Comparison of ENCODE assay signal across 20 cellular contexts in genomic region chr11:72014761-72015320, GRCh38. TPM values are rescaled to one million over a fixed set of nuclear protein-coding genes. Genes with fewer than 3 reads are reported as not detected.
A peak's percentile ranks its signal among the peaks of the same experiment; 100 is the strongest.
DNase-seq lines count a peak whose midpoint lies in the region; ATAC-seq, FAIRE-seq and TF ChIP-seq lines count a peak whose summit lies in the region.
"Had no signal": no experiment of that assay in that cellular context is flagged by ENCODE, and none has a peak within 500 bp of the region (broad histone marks: within the 10 kb centered on the region; RNA-seq: fewer than 3 reads in every experiment).

No MANE protein-coding gene starts in this region.

- H3K4me1 ChIP-seq in astrocyte (ENCODE audit: insufficient read depth, low read length): peaks cover 13% of the 10 kb centered on the region
- no peaks in the 10 kb centered on the region for H3K4me1 ChIP-seq in small intestine (ENCODE audit: control insufficient read depth in 2 of 2, insufficient read depth in 1 of 2, low read depth in 1 of 2, low read length in 1 of 2)
- H3K4me1 ChIP-seq: SJSA1 had no signal

- H3K9me3 ChIP-seq in astrocyte (ENCODE audit: insufficient read depth, low read depth, low read length) (no peaks in the 10 kb centered on the region), small intestine (ENCODE audit: control insufficient read depth, low read depth) (no peaks in the 10 kb centered on the region)
- H3K9me3 ChIP-seq: mucosa of descending colon, SJSA1, transverse colon had no signal

- no peak overlapping the region for H3K9ac ChIP-seq in astrocyte (ENCODE audit: low read length)

- no peaks in the 10 kb centered on the region for H3K4me1 Mint-ChIP-seq in activated T-cell treated with anti-CD3 and anti-CD28 coated beads, Interleukin-2, amount 50 U/mL, for 24 hours (ENCODE audit: low read depth)
- H3K4me1 Mint-ChIP-seq in astrocyte (ENCODE audit: low read depth, unreplicated experiment): peaks cover 3% of the 10 kb centered on the region
- H3K4me1 Mint-ChIP-seq in stimulated activated naive B cell treated with anti-CD40 and anti-IgM and Interleukin-4, amounts not matched to agents 10 μg/mL and 1 μg/mL and 100 μg/mL, for 72 hours: peaks cover 6 to 36% of the 10 kb centered on the region in 2 donors
- H3K4me1 Mint-ChIP-seq: activated naive CD8-positive, alpha-beta T cell treated with anti-CD3 and anti-CD28 coated beads, Interleukin-2, amount 10 ng/mL, durations not matched to agents 7 days and 5 days had no signal

- H3K4me3 ChIP-seq in astrocyte (ENCODE audit: insufficient read depth, low read depth, low read length) (no peak overlapping the region), small intestine (ENCODE audit: low read depth in 1 of 2, low read length in 2 of 2) (no peak overlapping the region)
- H3K4me3 ChIP-seq: mucosa of descending colon, SJSA1, transverse colon had no signal

- H3K27ac ChIP-seq in astrocyte (ENCODE audit: low read depth, low read length) (no peak overlapping the region), layer of hippocampus (ENCODE audit: low read depth, low read length) (peak overlapping the region; percentile 56), small intestine (ENCODE audit: low read depth in 1 of 2, low read length in 1 of 2) (no peak overlapping the region)
- H3K27ac ChIP-seq: SJSA1 had no signal

- no peak for FAIRE-seq in astrocyte (lab: Jason Lieb, UNC)
- FAIRE-seq in small intestine (lab: Jason Lieb, UNC): no peak
- FAIRE-seq: kidney had no signal

- H3K27ac Mint-ChIP-seq in activated T-cell treated with anti-CD3 and anti-CD28 coated beads, Interleukin-2, amount 50 U/mL, for 24 hours: peak overlapping the region; percentile 80
- no peak overlapping the region for H3K27ac Mint-ChIP-seq in astrocyte (ENCODE audit: unreplicated experiment)
- peak overlapping the region; percentile 76 for H3K27ac Mint-ChIP-seq in stimulated activated naive B cell treated with anti-CD40 and anti-IgM and Interleukin-4, amounts not matched to agents 10 μg/mL and 1 μg/mL and 100 μg/mL, for 72 hours

- H3K36me3 ChIP-seq in astrocyte (ENCODE audit: insufficient read depth, low read length) (peaks cover 66% of the 10 kb centered on the region), small intestine (ENCODE audit: control insufficient read depth in 2 of 2, insufficient read depth in 2 of 2, low read length in 2 of 2) (peaks cover 32 to 64% of the 10 kb centered on the region in 2 donors)

- ATAC-seq in stimulated activated naive B cell treated with anti-CD40 and anti-IgM and Interleukin-4, amounts not matched to agents 10 μg/mL and 1 μg/mL and 100 μg/mL, for 72 hours (replicated peaks): no peak
- ATAC-seq in HG03457 (IDR thresholded peaks at IDR 0.05; ENCODE audit: unreplicated experiment) (no peak), GM19455 (IDR thresholded peaks at IDR 0.05; ENCODE audit: unreplicated experiment) (no peak)

- H3K27me3 ChIP-seq in astrocyte (ENCODE audit: insufficient read depth, low read length) (no peaks in the 10 kb centered on the region), layer of hippocampus (ENCODE audit: control insufficient read depth, insufficient read depth, low read length) (no peaks in the 10 kb centered on the region), small intestine (ENCODE audit: control insufficient read depth in 2 of 2, insufficient read depth in 2 of 2, low read length in 2 of 2) (no peaks in the 10 kb centered on the region)
- H3K27me3 ChIP-seq: SJSA1, transverse colon had no signal

- no peaks in the 10 kb centered on the region for H3K9me3 Mint-ChIP-seq in activated T-cell treated with anti-CD3 and anti-CD28 coated beads, Interleukin-2, amount 50 U/mL, for 24 hours
- H3K9me3 Mint-ChIP-seq in astrocyte (ENCODE audit: unreplicated experiment): no peaks in the 10 kb centered on the region
- no peaks in the 10 kb centered on the region for H3K9me3 Mint-ChIP-seq in stimulated activated naive B cell treated with anti-CD40 and anti-IgM and Interleukin-4, amounts not matched to agents 10 μg/mL and 1 μg/mL and 100 μg/mL, for 72 hours
- H3K9me3 Mint-ChIP-seq: activated naive CD8-positive, alpha-beta T cell treated with anti-CD3 and anti-CD28 coated beads, Interleukin-2, amount 10 ng/mL, durations not matched to agents 7 days and 5 days had no signal

- H3K79me2 ChIP-seq in astrocyte (ENCODE audit: insufficient read depth, low read length): peaks cover 30% of the 10 kb centered on the region

- H3K27me3 Mint-ChIP-seq in activated T-cell treated with anti-CD3 and anti-CD28 coated beads, Interleukin-2, amount 50 U/mL, for 24 hours: no peaks in the 10 kb centered on the region
- no peaks in the 10 kb centered on the region for H3K27me3 Mint-ChIP-seq in astrocyte (ENCODE audit: low read depth, unreplicated experiment)
- H3K27me3 Mint-ChIP-seq in stimulated activated naive B cell treated with anti-CD40 and anti-IgM and Interleukin-4, amounts not matched to agents 10 μg/mL and 1 μg/mL and 100 μg/mL, for 72 hours: no peaks in the 10 kb centered on the region
- H3K27me3 Mint-ChIP-seq: activated naive CD8-positive, alpha-beta T cell treated with anti-CD3 and anti-CD28 coated beads, Interleukin-2, amount 10 ng/mL, durations not matched to agents 7 days and 5 days had no signal

- no peak overlapping the region for H3K4me2 ChIP-seq in astrocyte (ENCODE audit: low read length)

- no peak overlapping the region for H3K4me3 Mint-ChIP-seq in activated T-cell treated with anti-CD3 and anti-CD28 coated beads, Interleukin-2, amount 50 U/mL, for 24 hours
- H3K4me3 Mint-ChIP-seq in astrocyte (ENCODE audit: unreplicated experiment): peak overlapping the region; percentile 12
- H3K4me3 Mint-ChIP-seq in stimulated activated naive B cell treated with anti-CD40 and anti-IgM and Interleukin-4, amounts not matched to agents 10 μg/mL and 1 μg/mL and 100 μg/mL, for 72 hours: no peak overlapping the region
- H3K4me3 Mint-ChIP-seq: activated naive CD8-positive, alpha-beta T cell treated with anti-CD3 and anti-CD28 coated beads, Interleukin-2, amount 10 ng/mL, durations not matched to agents 7 days and 5 days had no signal

- peaks cover 100% of the 10 kb centered on the region for H3K36me3 Mint-ChIP-seq in activated T-cell treated with anti-CD3 and anti-CD28 coated beads, Interleukin-2, amount 50 U/mL, for 24 hours (ENCODE audit: low read depth)
- peaks cover 36% of the 10 kb centered on the region for H3K36me3 Mint-ChIP-seq in astrocyte (ENCODE audit: low read depth, unreplicated experiment)
- peaks cover 62 to 78% of the 10 kb centered on the region in 2 donors for H3K36me3 Mint-ChIP-seq in stimulated activated naive B cell treated with anti-CD40 and anti-IgM and Interleukin-4, amounts not matched to agents 10 μg/mL and 1 μg/mL and 100 μg/mL, for 72 hours

- DNase-seq in activated T-cell treated with anti-CD3 and anti-CD28 coated beads, Interleukin-2, amount 50 U/mL, for 24 hours: no peak
- DNase-seq in activated T-cell treated with anti-CD3 and anti-CD28 coated beads, Interleukin-2, amount 50 U/mL, for 1 hour: no peak
- DNase-seq in astrocyte (ENCODE audit: low read depth) (no peak), small intestine (no peak)
- no peak for DNase-seq in stimulated activated naive B cell treated with anti-CD40 and anti-IgM and Interleukin-4, amounts not matched to agents 10 μg/mL and 1 μg/mL and 100 μg/mL, for 72 hours
- DNase-seq: activated naive CD8-positive, alpha-beta T cell treated with anti-CD3 and anti-CD28 coated beads, Interleukin-2, amount 10 ng/mL, durations not matched to agents 7 days and 5 days; cerebellar nuclear complex; GDM1; KG1; kidney; mucosa of descending colon; NCI-H1105 treated with DMSO at 0.1 percent for 48 hours; NCI-H345; retina; stimulated activated CD4-positive, alpha-beta T cell treated with anti-CD3 and anti-CD28 coated beads, Interleukin-1b, Interleukin-23, amount 100 ng/mL, for 48 hours; transverse colon had no signal

- peaks cover 81% of the 10 kb centered on the region for H4K20me1 ChIP-seq in astrocyte (ENCODE audit: insufficient read depth, low read length)

- TF ChIP-seq CTCF in astrocyte (IDR thresholded peaks at IDR 0.05; ENCODE audit: insufficient read depth, low read depth, low read length): no peak

- H2AFZ ChIP-seq in astrocyte (ENCODE audit: low read depth, low read length): no peak overlapping the region

- 91 to 95% (median 93%) methylated on average over 16 of the region's 16 CpGs for WGBS in small intestine, 3 donors

RNA-seq across cellular contexts. Expression of gene IL18BP, which starts 16.1 kb away (rescaled TPM):
- 14.1 and 15.2 TPM in 2 replicates for total RNA-seq in astrocyte
- 1 to 10 TPM; 3.2 to 9.6 (median 5.6) TPM for polyA plus RNA-seq in small intestine
